Comparison of ENCODE assay signal across 1 cellular context in the genomic region with DNA sequence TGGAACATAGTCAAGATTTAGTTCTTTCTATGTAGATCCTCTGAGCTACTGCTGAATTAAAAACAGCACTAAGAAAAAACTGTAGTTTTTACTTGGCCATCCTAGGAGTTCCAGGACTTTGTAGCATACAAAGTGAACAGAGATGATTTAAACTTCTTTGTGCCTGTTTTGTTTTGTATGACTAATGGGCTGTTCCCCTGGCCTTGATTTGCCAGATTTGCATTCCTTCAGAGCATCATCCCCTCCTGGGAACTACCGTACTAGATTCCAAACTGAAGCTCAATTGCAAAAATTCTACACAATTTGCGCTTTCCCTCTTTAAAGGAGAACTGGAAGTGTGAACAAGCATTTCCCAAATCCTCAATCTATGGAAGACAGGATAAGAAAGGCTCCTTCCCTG.
TF ChIP-seq lines count a peak whose summit lies in the region.

No MANE protein-coding gene starts in this region.

TF ChIP-seq in SK-N-SH, 30 proteins besides CTCF, POLR2A, EP300 and RAD21 (continued from another document):
- no peak for TF ChIP-seq YY1 (IDR thresholded peaks at IDR 0.05; ENCODE audit: low read depth)
TF ChIP-seq in SK-N-SH: peak in this region for 0.
